1 cellular context compared by ENCODE assay signal in the genomic region with DNA sequence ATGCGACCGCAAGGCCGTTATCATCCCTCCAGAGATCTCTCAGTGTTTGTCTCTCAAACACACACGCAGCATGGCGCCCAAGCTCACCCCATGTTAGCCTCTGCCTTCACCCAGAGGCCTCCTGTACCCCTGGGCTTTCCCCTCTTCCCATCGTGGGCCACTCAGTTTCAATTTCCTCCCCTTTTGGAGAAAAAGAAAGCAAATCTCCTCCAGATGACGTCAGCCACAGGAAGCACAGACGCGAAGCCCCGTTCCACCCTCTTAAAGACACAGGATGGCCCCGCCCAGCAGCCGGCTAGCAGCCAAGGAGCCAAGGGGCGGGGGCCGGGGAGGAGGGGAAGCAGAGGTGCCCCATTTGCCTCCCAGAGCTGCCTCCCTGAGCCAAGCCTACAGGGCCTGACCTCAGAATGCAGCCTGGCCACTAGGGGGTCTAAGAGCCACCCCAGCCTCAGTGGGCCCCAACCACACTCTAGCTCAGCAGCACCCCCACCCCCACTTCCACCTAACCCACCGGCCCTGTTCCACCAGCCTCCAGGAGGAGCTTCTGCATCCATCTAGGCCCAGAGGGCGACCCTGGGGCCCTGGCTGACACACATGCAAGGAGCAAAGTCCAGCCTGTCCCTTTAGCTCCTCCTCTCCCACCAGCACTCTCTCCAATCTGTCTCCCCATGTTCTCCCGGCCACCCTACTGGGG.
A peak's percentile ranks its signal among the peaks of the same experiment; 100 is the strongest.
TF ChIP-seq lines count a peak whose summit lies in the region.

No MANE protein-coding gene starts in this region.

TF ChIP-seq in K562, 482 proteins besides CTCF, POLR2A, EP300 and RAD21 (continued from another document and continues in another):
- TF ChIP-seq JUN (IDR thresholded peaks at IDR 0.05; ENCODE audit: borderline replicate concordance, low read depth, low read length) = peak; percentile 88
- 0 out of 2 replicates have a peak, but pooled peaks have one; percentile 10 for TF ChIP-seq JUN (CRISPR knock-in tag; IDR thresholded peaks at IDR 0.05; ENCODE audit: borderline replicate concordance)
- TF ChIP-seq SP2 (IDR thresholded peaks at IDR 0.05; ENCODE audit: extremely low read depth, low read depth, low read length, poor library complexity, severe bottlenecking) = no peak
- TF ChIP-seq NCOA1 (IDR thresholded peaks at IDR 0.05; ENCODE audit: low read depth) = peak; percentile 46; the same call in 1 of the 2 replicates
- no peak for TF ChIP-seq ZNF785 (CRISPR knock-in tag; IDR thresholded peaks at IDR 0.05)
- TF ChIP-seq FOXA1 (IDR thresholded peaks at IDR 0.05; ENCODE audit: borderline replicate concordance) = no peak
- TF ChIP-seq, protein P1, sequence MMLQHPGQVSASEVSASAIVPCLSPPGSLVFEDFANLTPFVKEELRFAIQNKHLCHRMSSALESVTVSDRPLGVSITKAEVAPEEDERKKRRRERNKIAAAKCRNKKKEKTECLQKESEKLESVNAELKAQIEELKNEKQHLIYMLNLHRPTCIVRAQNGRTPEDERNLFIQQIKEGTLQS (IDR thresholded peaks at IDR 0.05) = peak; percentile 97
- TF ChIP-seq, protein P1 (CRISPR knock-in tag; conservative IDR thresholded peaks at IDR 0.05) = no peak
- TF ChIP-seq SMARCB1 (IDR thresholded peaks at IDR 0.05; ENCODE audit: insufficient read length, low read depth) = no peak
- no peak for TF ChIP-seq ZNF780A (CRISPR knock-in tag; IDR thresholded peaks at IDR 0.05)
- TF ChIP-seq SMARCA5 (IDR thresholded peaks at IDR 0.05) = 0 out of 2 replicates have a peak, but pooled peaks have one; percentile 20
- no peak for TF ChIP-seq NFIX (CRISPR knock-in tag; IDR thresholded peaks at IDR 0.05; ENCODE audit: low read depth)
- no peak for TF ChIP-seq BCL6 (CRISPR knock-in tag; IDR thresholded peaks at IDR 0.05)
- TF ChIP-seq, protein P2, sequence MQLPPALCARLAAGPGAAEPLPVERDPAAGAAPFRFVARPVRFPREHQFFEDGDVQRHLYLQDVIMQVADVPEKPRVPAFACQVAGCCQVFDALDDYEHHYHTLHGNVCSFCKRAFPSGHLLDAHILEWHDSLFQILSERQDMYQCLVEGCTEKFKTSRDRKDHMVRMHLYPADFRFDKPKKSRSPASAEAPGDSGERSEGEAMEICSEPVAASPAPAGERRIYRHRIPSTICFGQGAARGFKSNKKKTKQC (CRISPR knock-in tag; IDR thresholded peaks at IDR 0.05) = peak; percentile 66; the same call in 1 of the 2 replicates
- no peak for TF ChIP-seq ZNF197 (CRISPR knock-in tag; IDR thresholded peaks at IDR 0.05; ENCODE audit: low read depth)
- no peak for TF ChIP-seq NR2C2 (CRISPR knock-in tag; IDR thresholded peaks at IDR 0.05)
- TF ChIP-seq NR2C2 (tag; IDR thresholded peaks at IDR 0.05) = peak; percentile 42
- no peak for TF ChIP-seq STAT5B (CRISPR knock-in tag; IDR thresholded peaks at IDR 0.05)
- no peak for TF ChIP-seq CEBPB (tag; IDR thresholded peaks at IDR 0.05)
- no peak for TF ChIP-seq ZNF184 (CRISPR knock-in tag; IDR thresholded peaks at IDR 0.05)
- TF ChIP-seq, protein P3, sequence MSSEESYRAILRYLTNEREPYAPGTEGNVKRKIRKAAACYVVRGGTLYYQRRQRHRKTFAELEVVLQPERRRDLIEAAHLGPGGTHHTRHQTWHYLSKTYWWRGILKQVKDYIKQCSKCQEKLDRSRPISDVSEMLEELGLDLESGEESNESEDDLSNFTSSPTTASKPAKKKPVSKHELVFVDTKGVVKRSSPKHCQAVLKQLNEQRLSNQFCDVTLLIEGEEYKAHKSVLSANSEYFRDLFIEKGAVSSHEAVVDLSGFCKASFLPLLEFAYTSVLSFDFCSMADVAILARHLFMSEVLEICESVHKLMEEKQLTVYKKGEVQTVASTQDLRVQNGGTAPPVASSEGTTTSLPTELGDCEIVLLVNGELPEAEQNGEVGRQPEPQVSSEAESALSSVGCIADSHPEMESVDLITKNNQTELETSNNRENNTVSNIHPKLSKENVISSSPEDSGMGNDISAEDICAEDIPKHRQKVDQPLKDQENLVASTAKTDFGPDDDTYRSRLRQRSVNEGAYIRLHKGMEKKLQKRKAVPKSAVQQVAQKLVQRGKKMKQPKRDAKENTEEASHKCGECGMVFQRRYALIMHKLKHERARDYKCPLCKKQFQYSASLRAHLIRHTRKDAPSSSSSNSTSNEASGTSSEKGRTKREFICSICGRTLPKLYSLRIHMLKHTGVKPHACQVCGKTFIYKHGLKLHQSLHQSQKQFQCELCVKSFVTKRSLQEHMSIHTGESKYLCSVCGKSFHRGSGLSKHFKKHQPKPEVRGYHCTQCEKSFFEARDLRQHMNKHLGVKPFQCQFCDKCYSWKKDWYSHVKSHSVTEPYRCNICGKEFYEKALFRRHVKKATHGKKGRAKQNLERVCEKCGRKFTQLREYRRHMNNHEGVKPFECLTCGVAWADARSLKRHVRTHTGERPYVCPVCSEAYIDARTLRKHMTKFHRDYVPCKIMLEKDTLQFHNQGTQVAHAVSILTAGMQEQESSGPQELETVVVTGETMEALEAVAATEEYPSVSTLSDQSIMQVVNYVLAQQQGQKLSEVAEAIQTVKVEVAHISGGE (CRISPR knock-in tag; IDR thresholded peaks at IDR 0.05) = no peak
- no peak for TF ChIP-seq RBM14 (IDR thresholded peaks at IDR 0.05; ENCODE audit: borderline replicate concordance, insufficient read depth, low read depth, low read length)
- TF ChIP-seq IRF2 (CRISPR knock-in tag; IDR thresholded peaks at IDR 0.05) = no peak
- TF ChIP-seq ZNF707 (CRISPR knock-in tag; conservative IDR thresholded peaks at IDR 0.05) = no peak
- no peak for TF ChIP-seq KLF6 (CRISPR knock-in tag; IDR thresholded peaks at IDR 0.05; ENCODE audit: borderline replicate concordance)
- TF ChIP-seq DACH1 (IDR thresholded peaks at IDR 0.05; ENCODE audit: partially characterized antibody) = no peak
- TF ChIP-seq DIDO1 (tag; IDR thresholded peaks at IDR 0.05; ENCODE audit: low read depth) = 0 out of 2 replicates have a peak, but pooled peaks have one; percentile 34
- no peak for TF ChIP-seq KDM4B (IDR thresholded peaks at IDR 0.05; ENCODE audit: borderline replicate concordance in 2 of 2, low read depth in 1 of 2)
- TF ChIP-seq, protein P4, sequence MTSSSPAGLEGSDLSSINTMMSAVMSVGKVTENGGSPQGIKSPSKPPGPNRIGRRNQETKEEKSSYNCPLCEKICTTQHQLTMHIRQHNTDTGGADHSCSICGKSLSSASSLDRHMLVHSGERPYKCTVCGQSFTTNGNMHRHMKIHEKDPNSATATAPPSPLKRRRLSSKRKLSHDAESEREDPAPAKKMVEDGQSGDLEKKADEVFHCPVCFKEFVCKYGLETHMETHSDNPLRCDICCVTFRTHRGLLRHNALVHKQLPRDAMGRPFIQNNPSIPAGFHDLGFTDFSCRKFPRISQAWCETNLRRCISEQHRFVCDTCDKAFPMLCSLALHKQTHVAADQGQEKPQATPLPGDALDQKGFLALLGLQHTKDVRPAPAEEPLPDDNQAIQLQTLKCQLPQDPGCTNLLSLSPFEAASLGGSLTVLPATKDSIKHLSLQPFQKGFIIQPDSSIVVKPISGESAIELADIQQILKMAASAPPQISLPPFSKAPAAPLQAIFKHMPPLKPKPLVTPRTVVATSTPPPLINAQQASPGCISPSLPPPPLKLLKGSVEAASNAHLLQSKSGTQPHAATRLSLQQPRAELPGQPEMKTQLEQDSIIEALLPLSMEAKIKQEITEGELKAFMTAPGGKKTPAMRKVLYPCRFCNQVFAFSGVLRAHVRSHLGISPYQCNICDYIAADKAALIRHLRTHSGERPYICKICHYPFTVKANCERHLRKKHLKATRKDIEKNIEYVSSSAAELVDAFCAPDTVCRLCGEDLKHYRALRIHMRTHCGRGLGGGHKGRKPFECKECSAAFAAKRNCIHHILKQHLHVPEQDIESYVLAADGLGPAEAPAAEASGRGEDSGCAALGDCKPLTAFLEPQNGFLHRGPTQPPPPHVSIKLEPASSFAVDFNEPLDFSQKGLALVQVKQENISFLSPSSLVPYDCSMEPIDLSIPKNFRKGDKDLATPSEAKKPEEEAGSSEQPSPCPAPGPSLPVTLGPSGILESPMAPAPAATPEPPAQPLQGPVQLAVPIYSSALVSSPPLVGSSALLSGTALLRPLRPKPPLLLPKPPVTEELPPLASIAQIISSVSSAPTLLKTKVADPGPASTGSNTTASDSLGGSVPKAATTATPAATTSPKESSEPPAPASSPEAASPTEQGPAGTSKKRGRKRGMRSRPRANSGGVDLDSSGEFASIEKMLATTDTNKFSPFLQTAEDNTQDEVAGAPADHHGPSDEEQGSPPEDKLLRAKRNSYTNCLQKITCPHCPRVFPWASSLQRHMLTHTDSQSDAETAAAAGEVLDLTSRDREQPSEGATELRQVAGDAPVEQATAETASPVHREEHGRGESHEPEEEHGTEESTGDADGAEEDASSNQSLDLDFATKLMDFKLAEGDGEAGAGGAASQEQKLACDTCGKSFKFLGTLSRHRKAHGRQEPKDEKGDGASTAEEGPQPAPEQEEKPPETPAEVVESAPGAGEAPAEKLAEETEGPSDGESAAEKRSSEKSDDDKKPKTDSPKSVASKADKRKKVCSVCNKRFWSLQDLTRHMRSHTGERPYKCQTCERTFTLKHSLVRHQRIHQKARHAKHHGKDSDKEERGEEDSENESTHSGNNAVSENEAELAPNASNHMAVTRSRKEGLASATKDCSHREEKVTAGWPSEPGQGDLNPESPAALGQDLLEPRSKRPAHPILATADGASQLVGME (CRISPR knock-in tag; IDR thresholded peaks at IDR 0.05) = no peak
- TF ChIP-seq, protein P5, sequence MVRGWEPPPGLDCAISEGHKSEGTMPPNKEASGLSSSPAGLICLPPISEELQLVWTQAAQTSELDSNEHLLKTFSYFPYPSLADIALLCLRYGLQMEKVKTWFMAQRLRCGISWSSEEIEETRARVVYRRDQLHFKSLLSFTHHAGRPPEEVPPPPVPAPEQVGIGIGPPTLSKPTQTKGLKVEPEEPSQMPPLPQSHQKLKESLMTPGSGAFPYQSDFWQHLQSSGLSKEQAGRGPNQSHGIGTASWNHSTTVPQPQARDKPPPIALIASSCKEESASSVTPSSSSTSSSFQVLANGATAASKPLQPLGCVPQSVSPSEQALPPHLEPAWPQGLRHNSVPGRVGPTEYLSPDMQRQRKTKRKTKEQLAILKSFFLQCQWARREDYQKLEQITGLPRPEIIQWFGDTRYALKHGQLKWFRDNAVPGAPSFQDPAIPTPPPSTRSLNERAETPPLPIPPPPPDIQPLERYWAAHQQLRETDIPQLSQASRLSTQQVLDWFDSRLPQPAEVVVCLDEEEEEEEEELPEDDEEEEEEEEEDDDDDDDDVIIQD (CRISPR knock-in tag; IDR thresholded peaks at IDR 0.05) = no peak
- no peak for TF ChIP-seq NUFIP1 (IDR thresholded peaks at IDR 0.05; ENCODE audit: partially characterized antibody)
- TF ChIP-seq ZNF124 (CRISPR knock-in tag; IDR thresholded peaks at IDR 0.05) = no peak
- TF ChIP-seq, protein P6, sequence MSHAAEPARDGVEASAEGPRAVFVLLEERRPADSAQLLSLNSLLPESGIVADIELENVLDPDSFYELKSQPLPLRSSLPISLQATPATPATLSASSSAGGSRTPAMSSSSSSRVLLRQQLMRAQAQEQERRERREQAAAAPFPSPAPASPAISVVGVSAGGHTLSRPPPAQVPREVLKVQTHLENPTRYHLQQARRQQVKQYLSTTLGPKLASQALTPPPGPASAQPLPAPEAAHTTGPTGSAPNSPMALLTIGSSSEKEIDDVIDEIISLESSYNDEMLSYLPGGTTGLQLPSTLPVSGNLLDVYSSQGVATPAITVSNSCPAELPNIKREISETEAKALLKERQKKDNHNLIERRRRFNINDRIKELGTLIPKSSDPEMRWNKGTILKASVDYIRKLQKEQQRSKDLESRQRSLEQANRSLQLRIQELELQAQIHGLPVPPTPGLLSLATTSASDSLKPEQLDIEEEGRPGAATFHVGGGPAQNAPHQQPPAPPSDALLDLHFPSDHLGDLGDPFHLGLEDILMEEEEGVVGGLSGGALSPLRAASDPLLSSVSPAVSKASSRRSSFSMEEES (CRISPR knock-in tag; IDR thresholded peaks at IDR 0.05) = no peak
- no peak for TF ChIP-seq ILK (tag; IDR thresholded peaks at IDR 0.05; ENCODE audit: borderline replicate concordance, low read depth)
- TF ChIP-seq, protein P7, sequence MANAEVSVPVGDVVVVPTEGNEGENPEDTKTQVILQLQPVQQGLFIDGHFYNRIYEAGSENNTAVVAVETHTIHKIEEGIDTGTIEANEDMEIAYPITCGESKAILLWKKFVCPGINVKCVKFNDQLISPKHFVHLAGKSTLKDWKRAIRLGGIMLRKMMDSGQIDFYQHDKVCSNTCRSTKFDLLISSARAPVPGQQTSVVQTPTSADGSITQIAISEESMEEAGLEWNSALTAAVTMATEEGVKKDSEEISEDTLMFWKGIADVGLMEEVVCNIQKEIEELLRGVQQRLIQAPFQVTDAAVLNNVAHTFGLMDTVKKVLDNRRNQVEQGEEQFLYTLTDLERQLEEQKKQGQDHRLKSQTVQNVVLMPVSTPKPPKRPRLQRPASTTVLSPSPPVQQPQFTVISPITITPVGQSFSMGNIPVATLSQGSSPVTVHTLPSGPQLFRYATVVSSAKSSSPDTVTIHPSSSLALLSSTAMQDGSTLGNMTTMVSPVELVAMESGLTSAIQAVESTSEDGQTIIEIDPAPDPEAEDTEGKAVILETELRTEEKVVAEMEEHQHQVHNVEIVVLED (CRISPR knock-in tag; IDR thresholded peaks at IDR 0.05) = no peak
- no peak for TF ChIP-seq MCM3 (IDR thresholded peaks at IDR 0.05)
- TF ChIP-seq OTX1 (CRISPR knock-in tag; IDR thresholded peaks at IDR 0.05) = peak; percentile 71; the same call in 1 of the 2 replicates
- TF ChIP-seq, protein P8, sequence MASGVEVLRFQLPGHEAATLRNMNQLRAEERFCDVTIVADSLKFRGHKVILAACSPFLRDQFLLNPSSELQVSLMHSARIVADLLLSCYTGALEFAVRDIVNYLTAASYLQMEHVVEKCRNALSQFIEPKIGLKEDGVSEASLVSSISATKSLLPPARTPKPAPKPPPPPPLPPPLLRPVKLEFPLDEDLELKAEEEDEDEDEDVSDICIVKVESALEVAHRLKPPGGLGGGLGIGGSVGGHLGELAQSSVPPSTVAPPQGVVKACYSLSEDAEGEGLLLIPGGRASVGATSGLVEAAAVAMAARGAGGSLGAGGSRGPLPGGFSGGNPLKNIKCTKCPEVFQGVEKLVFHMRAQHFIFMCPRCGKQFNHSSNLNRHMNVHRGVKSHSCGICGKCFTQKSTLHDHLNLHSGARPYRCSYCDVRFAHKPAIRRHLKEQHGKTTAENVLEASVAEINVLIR (CRISPR knock-in tag; IDR thresholded peaks at IDR 0.05) = peak; percentile 75
- TF ChIP-seq ZNF764 (CRISPR knock-in tag; IDR thresholded peaks at IDR 0.05; ENCODE audit: low read depth) = no peak
- TF ChIP-seq DMBX1 (CRISPR knock-in tag; IDR thresholded peaks at IDR 0.05; ENCODE audit: borderline replicate concordance) = no peak
- peak; percentile 43; the same call in 1 of the 2 replicates for TF ChIP-seq POLR2AphosphoS5 (IDR thresholded peaks at IDR 0.05; ENCODE audit: control insufficient read depth, insufficient read depth, low read depth, low read length)
- TF ChIP-seq THRAP3 (IDR thresholded peaks at IDR 0.05; ENCODE audit: borderline replicate concordance) = no peak
- TF ChIP-seq ETV5 (CRISPR knock-in tag; IDR thresholded peaks at IDR 0.05; ENCODE audit: low read depth) = peak; percentile 49; the same call in 1 of the 2 replicates
- TF ChIP-seq ZNF165 (CRISPR knock-in tag; IDR thresholded peaks at IDR 0.05; ENCODE audit: borderline replicate concordance) = no peak
- peak; percentile 45 for TF ChIP-seq SMARCA4 (IDR thresholded peaks at IDR 0.05)
- no peak for TF ChIP-seq GTF2F1 (IDR thresholded peaks at IDR 0.05; ENCODE audit: low read depth, low read length)
- no peak for TF ChIP-seq MIER1 (IDR thresholded peaks at IDR 0.05; ENCODE audit: low read depth)
- no peak for TF ChIP-seq TARDBP (IDR thresholded peaks at IDR 0.05)
- TF ChIP-seq ARID2 (IDR thresholded peaks at IDR 0.05) = no peak
- no peak for TF ChIP-seq HMG20B (CRISPR knock-in tag; IDR thresholded peaks at IDR 0.05)
- TF ChIP-seq MAFG (tag; conservative IDR thresholded peaks at IDR 0.05) = no peak
- no peak for TF ChIP-seq ZNF696 (CRISPR knock-in tag; conservative IDR thresholded peaks at IDR 0.05)
